Comparison of ENCODE assay signal across 7 cellular contexts in genomic region chr1:149812893-149813801, GRCh38. TPM values are rescaled to one million over a fixed set of nuclear protein-coding genes. Genes with fewer than 3 reads are reported as not detected.
DNase-seq lines count a peak whose midpoint lies in the region; ATAC-seq and TF ChIP-seq lines count a peak whose summit lies in the region.
"Not testable (repeated sequence)": the region's sequence is repeated elsewhere in the genome, so short reads cannot be mapped to it uniquely, and the experiment has no call there.

No MANE protein-coding gene starts in this region.

- not testable (repeated sequence) for H3K27me3 ChIP-seq in breast epithelium; iPS-15b (ENCODE audit: control insufficient read depth, insufficient read depth, low read length); rectal smooth muscle tissue (ENCODE audit: control insufficient read depth, insufficient read depth, low read length)

- H3K36me3 ChIP-seq in breast epithelium; iPS-15b (ENCODE audit: control insufficient read depth, insufficient read depth, low read length); rectal smooth muscle tissue (ENCODE audit: control insufficient read depth, insufficient read depth, low read length): not testable (repeated sequence)

- H3K9ac ChIP-seq in iPS-15b (ENCODE audit: low read depth, low read length); rectal smooth muscle tissue (ENCODE audit: low read length): not testable (repeated sequence)

- ATAC-seq in HG03378 (IDR thresholded peaks at IDR 0.05; ENCODE audit: unreplicated experiment) = peak; percentile 38

- H3K27ac ChIP-seq in VCaP (peak overlapping the region; percentile 43), breast epithelium (peak overlapping the region; percentile 87 to 94), rectal smooth muscle tissue (ENCODE audit: low read depth, low read length) (peak overlapping the region; percentile 75)

- TF ChIP-seq CTCF in VCaP (conservative IDR thresholded peaks at IDR 0.05); breast epithelium (IDR thresholded peaks at IDR 0.05): not testable (repeated sequence)

- not testable (repeated sequence) for H3K4me1 ChIP-seq in breast epithelium; iPS-15b (ENCODE audit: control insufficient read depth, insufficient read depth, low read length); rectal smooth muscle tissue (ENCODE audit: control insufficient read depth, insufficient read depth, low read length)

- not testable (repeated sequence) for H3K9me3 ChIP-seq in breast epithelium; iPS-15b (ENCODE audit: control insufficient read depth, insufficient read depth, low read length)

- peak overlapping the region; percentile 42 to 72 (median 57) for H3K4me3 ChIP-seq in breast epithelium
- H3K4me3 ChIP-seq in iPS-15b (ENCODE audit: low read depth, low read length) = peak overlapping the region; percentile 39
- H3K4me3 ChIP-seq in rectal smooth muscle tissue (ENCODE audit: low read length) = peak overlapping the region; percentile 52

- DNase-seq in NCI-H510A (lab: John Stamatoyannopoulos, UW) (peak; percentile 23), breast epithelium (ENCODE audit: low spot score in 2 of 2) (peak; percentile 32 to 50)

- intact Hi-C loops in breast epithelium (cut with DNase I; ENCODE audit: low total_unique reads) = not testable (repeated sequence)

- TF ChIP-seq POLR2A in GM18526 (IDR thresholded peaks at IDR 0.05; ENCODE audit: extremely low read depth, insufficient read length) = peak; percentile 91
- TF ChIP-seq POLR2A in breast epithelium (IDR thresholded peaks at IDR 0.05) = not testable (repeated sequence)

RNA-seq across cellular contexts. Expression of gene FCGR1A, which starts 30.7 kb away (rescaled TPM):
- total RNA-seq in breast epithelium = 1 to 10 TPM; 2.8 to 8.5 (median 3.8) TPM

Comparison
In these comparisons a context has a peak if more than half of its experiments do, and no peak if none do; other contexts are left out.
1. Peak in every context shown above with its lines: DNase-seq, ATAC-seq, H3K4me3 ChIP-seq and H3K27ac ChIP-seq.